In genomic region chr5:95956900-95957293, GRCh38 we compare ENCODE assay signal across 1 cellular context.
A peak's percentile ranks its signal among the peaks of the same experiment; 100 is the strongest.
TF ChIP-seq lines count a peak whose summit lies in the region.

No MANE protein-coding gene starts in this region.

TF ChIP-seq in HepG2, 621 proteins besides CTCF, POLR2A, EP300 and RAD21 (continued from another document and continues in another):
- TF ChIP-seq ZNF646 (CRISPR knock-in tag; IDR thresholded peaks at IDR 0.05), result no peak
- TF ChIP-seq ZMYM3 (CRISPR knock-in tag; IDR thresholded peaks at IDR 0.05), result no peak
- no peak for TF ChIP-seq SRY (CRISPR knock-in tag; IDR thresholded peaks at IDR 0.05)
- no peak for TF ChIP-seq SNAPC5 (CRISPR knock-in tag; IDR thresholded peaks at IDR 0.05; ENCODE audit: borderline replicate concordance)
- TF ChIP-seq E2F5 (CRISPR knock-in tag; conservative IDR thresholded peaks at IDR 0.05), result no peak
- TF ChIP-seq BORCS8-MEF2B (CRISPR knock-in tag; IDR thresholded peaks at IDR 0.05), result no peak
- TF ChIP-seq KMT2B (CRISPR knock-in tag; IDR thresholded peaks at IDR 0.05), result no peak
- TF ChIP-seq FOXP4 (CRISPR knock-in tag; IDR thresholded peaks at IDR 0.05), result peak; percentile 71
- TF ChIP-seq E2F2 (CRISPR knock-in tag; IDR thresholded peaks at IDR 0.05; ENCODE audit: borderline replicate concordance), result no peak
- TF ChIP-seq ZNF230 (CRISPR knock-in tag; IDR thresholded peaks at IDR 0.05), result no peak
- no peak for TF ChIP-seq PRDM15 (CRISPR knock-in tag; IDR thresholded peaks at IDR 0.05)
- TF ChIP-seq FOXP1 (IDR thresholded peaks at IDR 0.05), result no peak
- peak; percentile 53; the same call in 1 of the 2 replicates for TF ChIP-seq FOXP1 (CRISPR knock-in tag; IDR thresholded peaks at IDR 0.05)
- no peak for TF ChIP-seq ZNF704 (CRISPR knock-in tag; IDR thresholded peaks at IDR 0.05; ENCODE audit: borderline replicate concordance)
- peak; percentile 31; the same call in 1 of the 2 replicates for TF ChIP-seq PAXIP1 (CRISPR knock-in tag; conservative IDR thresholded peaks at IDR 0.05)
- no peak for TF ChIP-seq IRF9 (CRISPR knock-in tag; IDR thresholded peaks at IDR 0.05; ENCODE audit: borderline replicate concordance)
- TF ChIP-seq ZKSCAN1 (IDR thresholded peaks at IDR 0.05; ENCODE audit: low read length), result no peak
- TF ChIP-seq ZNF780A (CRISPR knock-in tag; IDR thresholded peaks at IDR 0.05), result no peak
- no peak for TF ChIP-seq CENPBD1 (CRISPR knock-in tag; IDR thresholded peaks at IDR 0.05; ENCODE audit: borderline replicate concordance, low read depth)
- TF ChIP-seq HDAC2 (CRISPR knock-in tag; IDR thresholded peaks at IDR 0.05), result no peak
- TF ChIP-seq KDM1A (CRISPR knock-in tag; IDR thresholded peaks at IDR 0.05), result no peak
- no peak for TF ChIP-seq ZNF761 (CRISPR knock-in tag; conservative IDR thresholded peaks at IDR 0.05)
- no peak for TF ChIP-seq ZNF235 (CRISPR knock-in tag; IDR thresholded peaks at IDR 0.05; ENCODE audit: borderline replicate concordance)
- TF ChIP-seq AHDC1 (CRISPR knock-in tag; IDR thresholded peaks at IDR 0.05; ENCODE audit: borderline replicate concordance), result no peak
- no peak for TF ChIP-seq KLF11 (CRISPR knock-in tag; IDR thresholded peaks at IDR 0.05)
